1 cellular context compared by ENCODE assay signal in the genomic region with DNA sequence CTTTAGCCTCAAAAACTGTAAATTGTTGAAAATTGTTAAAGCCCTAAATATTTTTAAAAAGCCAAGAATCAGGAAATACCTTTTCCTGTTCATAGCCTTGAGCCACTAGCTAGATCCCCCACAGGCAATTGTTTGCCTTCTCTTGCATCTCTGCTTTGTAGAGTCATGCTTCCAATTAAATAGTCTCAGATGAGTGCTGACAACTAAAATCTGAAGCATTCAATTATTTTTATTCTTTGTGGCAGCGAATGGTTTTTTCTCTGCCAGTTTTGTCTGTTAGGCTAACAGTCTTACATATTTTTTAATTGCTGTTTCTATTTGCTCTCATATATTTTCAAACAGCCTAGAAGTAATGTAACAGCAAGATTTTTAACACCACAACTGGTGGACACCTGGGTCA.
TF ChIP-seq lines count a peak whose summit lies in the region.

No MANE protein-coding gene starts in this region.

TF ChIP-seq in GM23338, 12 proteins besides CTCF, POLR2A, EP300 and RAD21:
- TF ChIP-seq, protein P1, sequence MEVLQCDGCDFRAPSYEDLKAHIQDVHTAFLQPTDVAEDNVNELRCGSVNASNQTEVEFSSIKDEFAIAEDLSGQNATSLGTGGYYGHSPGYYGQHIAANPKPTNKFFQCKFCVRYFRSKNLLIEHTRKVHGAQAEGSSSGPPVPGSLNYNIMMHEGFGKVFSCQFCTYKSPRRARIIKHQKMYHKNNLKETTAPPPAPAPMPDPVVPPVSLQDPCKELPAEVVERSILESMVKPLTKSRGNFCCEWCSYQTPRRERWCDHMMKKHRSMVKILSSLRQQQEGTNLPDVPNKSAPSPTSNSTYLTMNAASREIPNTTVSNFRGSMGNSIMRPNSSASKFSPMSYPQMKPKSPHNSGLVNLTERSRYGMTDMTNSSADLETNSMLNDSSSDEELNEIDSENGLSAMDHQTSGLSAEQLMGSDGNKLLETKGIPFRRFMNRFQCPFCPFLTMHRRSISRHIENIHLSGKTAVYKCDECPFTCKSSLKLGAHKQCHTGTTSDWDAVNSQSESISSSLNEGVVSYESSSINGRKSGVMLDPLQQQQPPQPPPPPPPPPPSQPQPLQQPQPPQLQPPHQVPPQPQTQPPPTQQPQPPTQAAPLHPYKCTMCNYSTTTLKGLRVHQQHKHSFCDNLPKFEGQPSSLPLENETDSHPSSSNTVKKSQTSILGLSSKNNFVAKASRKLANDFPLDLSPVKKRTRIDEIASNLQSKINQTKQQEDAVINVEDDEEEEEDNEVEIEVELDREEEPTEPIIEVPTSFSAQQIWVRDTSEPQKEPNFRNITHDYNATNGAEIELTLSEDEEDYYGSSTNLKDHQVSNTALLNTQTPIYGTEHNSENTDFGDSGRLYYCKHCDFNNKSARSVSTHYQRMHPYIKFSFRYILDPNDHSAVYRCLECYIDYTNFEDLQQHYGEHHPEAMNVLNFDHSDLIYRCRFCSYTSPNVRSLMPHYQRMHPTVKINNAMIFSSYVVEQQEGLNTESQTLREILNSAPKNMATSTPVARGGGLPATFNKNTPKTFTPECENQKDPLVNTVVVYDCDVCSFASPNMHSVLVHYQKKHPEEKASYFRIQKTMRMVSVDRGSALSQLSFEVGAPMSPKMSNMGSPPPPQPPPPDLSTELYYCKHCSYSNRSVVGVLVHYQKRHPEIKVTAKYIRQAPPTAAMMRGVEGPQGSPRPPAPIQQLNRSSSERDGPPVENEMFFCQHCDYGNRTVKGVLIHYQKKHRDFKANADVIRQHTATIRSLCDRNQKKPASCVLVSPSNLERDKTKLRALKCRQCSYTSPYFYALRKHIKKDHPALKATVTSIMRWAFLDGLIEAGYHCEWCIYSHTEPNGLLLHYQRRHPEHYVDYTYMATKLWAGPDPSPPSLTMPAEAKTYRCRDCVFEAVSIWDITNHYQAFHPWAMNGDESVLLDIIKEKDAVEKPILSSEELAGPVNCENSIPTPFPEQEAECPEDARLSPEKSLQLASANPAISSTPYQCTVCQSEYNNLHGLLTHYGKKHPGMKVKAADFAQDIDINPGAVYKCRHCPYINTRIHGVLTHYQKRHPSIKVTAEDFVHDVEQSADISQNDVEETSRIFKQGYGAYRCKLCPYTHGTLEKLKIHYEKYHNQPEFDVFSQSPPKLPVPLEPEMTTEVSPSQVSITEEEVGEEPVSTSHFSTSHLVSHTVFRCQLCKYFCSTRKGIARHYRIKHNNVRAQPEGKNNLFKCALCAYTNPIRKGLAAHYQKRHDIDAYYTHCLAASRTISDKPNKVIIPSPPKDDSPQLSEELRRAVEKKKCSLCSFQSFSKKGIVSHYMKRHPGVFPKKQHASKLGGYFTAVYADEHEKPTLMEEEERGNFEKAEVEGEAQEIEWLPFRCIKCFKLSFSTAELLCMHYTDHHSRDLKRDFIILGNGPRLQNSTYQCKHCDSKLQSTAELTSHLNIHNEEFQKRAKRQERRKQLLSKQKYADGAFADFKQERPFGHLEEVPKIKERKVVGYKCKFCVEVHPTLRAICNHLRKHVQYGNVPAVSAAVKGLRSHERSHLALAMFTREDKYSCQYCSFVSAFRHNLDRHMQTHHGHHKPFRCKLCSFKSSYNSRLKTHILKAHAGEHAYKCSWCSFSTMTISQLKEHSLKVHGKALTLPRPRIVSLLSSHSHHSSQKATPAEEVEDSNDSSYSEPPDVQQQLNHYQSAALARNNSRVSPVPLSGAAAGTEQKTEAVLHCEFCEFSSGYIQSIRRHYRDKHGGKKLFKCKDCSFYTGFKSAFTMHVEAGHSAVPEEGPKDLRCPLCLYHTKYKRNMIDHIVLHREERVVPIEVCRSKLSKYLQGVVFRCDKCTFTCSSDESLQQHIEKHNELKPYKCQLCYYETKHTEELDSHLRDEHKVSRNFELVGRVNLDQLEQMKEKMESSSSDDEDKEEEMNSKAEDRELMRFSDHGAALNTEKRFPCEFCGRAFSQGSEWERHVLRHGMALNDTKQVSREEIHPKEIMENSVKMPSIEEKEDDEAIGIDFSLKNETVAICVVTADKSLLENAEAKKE (CRISPR knock-in tag; IDR thresholded peaks at IDR 0.05) = no peak
- TF ChIP-seq REST (IDR thresholded peaks at IDR 0.05; ENCODE audit: unreplicated experiment) (no peak), ZNF114 (CRISPR knock-in tag; IDR thresholded peaks at IDR 0.05) (no peak), POLR2AphosphoS5 (IDR thresholded peaks at IDR 0.05; ENCODE audit: low read depth) (no peak), JUNB (IDR thresholded peaks at IDR 0.05; ENCODE audit: unreplicated experiment) (no peak), STAT1 (IDR thresholded peaks at IDR 0.05; ENCODE audit: unreplicated experiment) (no peak)
TF ChIP-seq in GM23338: peak in this region for 0.
